In the genomic region with DNA sequence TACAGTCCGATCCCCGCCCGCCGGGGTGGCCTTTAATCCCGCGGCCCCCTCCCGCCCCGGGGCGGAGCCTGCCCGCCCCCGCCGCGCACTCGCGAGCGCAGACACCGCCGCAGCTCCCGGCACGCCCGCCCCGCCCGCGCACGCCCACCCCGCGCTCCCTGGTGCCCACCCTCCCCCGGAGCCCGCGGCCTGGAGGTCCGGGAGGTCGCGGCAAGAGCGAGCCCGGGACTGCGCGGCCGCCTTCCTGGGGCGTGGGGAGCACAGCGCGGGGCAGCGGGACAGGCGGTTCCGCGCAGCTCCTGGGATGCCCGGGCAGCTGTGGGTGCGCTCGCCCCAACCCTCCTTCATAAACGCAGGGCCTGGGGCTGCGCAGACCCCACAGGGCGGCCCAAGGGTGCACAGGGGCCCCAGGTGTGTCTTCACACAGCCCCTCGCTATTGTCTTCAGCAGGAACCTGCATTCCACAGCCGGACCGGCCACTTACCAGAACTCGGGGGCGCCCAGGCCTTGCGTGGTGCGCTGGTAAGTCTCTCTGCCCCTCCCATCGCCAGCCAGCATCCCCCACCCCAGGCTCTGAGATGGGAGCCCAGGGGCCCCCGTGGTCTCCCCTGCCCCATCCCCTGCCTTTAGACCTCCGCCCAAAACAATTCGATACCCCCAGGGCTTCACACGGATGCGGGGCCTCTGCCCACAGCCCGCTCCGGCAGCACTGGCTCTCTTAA, we compare ENCODE assay signal across 1 cellular context.
TF ChIP-seq lines count a peak whose summit lies in the region.

A gene (minus strand): TSS at position 8 of the 722 bp plus-strand sequence.

TF ChIP-seq in IMR-90, 13 proteins besides CTCF, POLR2A, EP300 and RAD21 (continued from another document):
- TF ChIP-seq, protein P1, sequence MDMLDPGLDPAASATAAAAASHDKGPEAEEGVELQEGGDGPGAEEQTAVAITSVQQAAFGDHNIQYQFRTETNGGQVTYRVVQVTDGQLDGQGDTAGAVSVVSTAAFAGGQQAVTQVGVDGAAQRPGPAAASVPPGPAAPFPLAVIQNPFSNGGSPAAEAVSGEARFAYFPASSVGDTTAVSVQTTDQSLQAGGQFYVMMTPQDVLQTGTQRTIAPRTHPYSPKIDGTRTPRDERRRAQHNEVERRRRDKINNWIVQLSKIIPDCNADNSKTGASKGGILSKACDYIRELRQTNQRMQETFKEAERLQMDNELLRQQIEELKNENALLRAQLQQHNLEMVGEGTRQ (IDR thresholded peaks at IDR 0.05; ENCODE audit: low read depth, low read length): no peak
- TF ChIP-seq MAFK (IDR thresholded peaks at IDR 0.05; ENCODE audit: low read depth, low read length) (no peak), MAZ (IDR thresholded peaks at IDR 0.05; ENCODE audit: borderline replicate concordance, low read depth, low read length) (no peak), MXI1 (IDR thresholded peaks at IDR 0.05; ENCODE audit: borderline replicate concordance, low read depth, low read length) (no peak), CHD1 (IDR thresholded peaks at IDR 0.05; ENCODE audit: low read depth, low read length) (no peak), NFE2L2 (IDR thresholded peaks at IDR 0.05; ENCODE audit: low read depth, low read length) (no peak), FOS (IDR thresholded peaks at IDR 0.05; ENCODE audit: low read depth, low read length) (no peak), RFX5 (IDR thresholded peaks at IDR 0.05; ENCODE audit: low read depth, low read length) (no peak)
- TF ChIP-seq, protein P2, sequence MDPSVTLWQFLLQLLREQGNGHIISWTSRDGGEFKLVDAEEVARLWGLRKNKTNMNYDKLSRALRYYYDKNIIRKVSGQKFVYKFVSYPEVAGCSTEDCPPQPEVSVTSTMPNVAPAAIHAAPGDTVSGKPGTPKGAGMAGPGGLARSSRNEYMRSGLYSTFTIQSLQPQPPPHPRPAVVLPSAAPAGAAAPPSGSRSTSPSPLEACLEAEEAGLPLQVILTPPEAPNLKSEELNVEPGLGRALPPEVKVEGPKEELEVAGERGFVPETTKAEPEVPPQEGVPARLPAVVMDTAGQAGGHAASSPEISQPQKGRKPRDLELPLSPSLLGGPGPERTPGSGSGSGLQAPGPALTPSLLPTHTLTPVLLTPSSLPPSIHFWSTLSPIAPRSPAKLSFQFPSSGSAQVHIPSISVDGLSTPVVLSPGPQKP (IDR thresholded peaks at IDR 0.05; ENCODE audit: borderline replicate concordance, low read depth, low read length): no peak
